Comparison of ENCODE assay signal across 8 cellular contexts in genomic region chr17:46770818-46771600, GRCh38. TPM values are rescaled to one million over a fixed set of nuclear protein-coding genes. Genes with fewer than 3 reads are reported as not detected.
A peak's percentile ranks its signal among the peaks of the same experiment; 100 is the strongest.
DNase-seq lines count a peak whose midpoint lies in the region; ATAC-seq, FAIRE-seq and TF ChIP-seq lines count a peak whose summit lies in the region.

No MANE protein-coding gene starts in this region.

- POLR2A ChIA-PET in activated CD4-positive, alpha-beta memory T cell treated with anti-CD3 and anti-CD28 coated beads, Interleukin-2, amount 10 ng/mL, durations not matched to agents 7 days and 5 days (lab: Charles Lee) = no interaction called here

- peak overlapping the region; percentile 17 for H3K4me3 Mint-ChIP-seq in activated CD4-positive, alpha-beta memory T cell treated with anti-CD3 and anti-CD28 coated beads, Interleukin-2, amount 10 ng/mL, durations not matched to agents 7 days and 5 days

- H3K9me3 Mint-ChIP-seq in activated CD4-positive, alpha-beta memory T cell treated with anti-CD3 and anti-CD28 coated beads, Interleukin-2, amount 10 ng/mL, durations not matched to agents 7 days and 5 days = no peaks in the 10 kb centered on the region

- H3K36me3 ChIP-seq in KOPT-K1 (ENCODE audit: insufficient read depth, low read length) (no peaks in the 10 kb centered on the region), pancreas (no peaks in the 10 kb centered on the region)

- CTCF ChIA-PET in activated CD4-positive, alpha-beta memory T cell treated with anti-CD3 and anti-CD28 coated beads, Interleukin-2, amount 10 ng/mL, durations not matched to agents 7 days and 5 days (lab: Charles Lee) = no interaction called here

- DNase-seq in NCI-H748 (lab: John Stamatoyannopoulos, UW; ENCODE audit: unreplicated experiment) (peak; percentile 44), NCI-H748 treated with DMSO at 0.1 percent for 48 hours (lab: John Stamatoyannopoulos, UW) (no peak), foreskin keratinocyte (no peak), pancreas (peak in 5 of 6 donors; percentile 26 to 76 (median 51)), hippocampal formation (lab: John Stamatoyannopoulos, UW) (no peak)
- no peak for DNase-seq in activated CD4-positive, alpha-beta memory T cell treated with anti-CD3 and anti-CD28 coated beads, Interleukin-2, amount 10 ng/mL, durations not matched to agents 7 days and 5 days

- H3K4me3 ChIP-seq in pancreas = peak overlapping the region; percentile 19 to 57 (median 42)

- H3K27ac ChIP-seq in KOPT-K1 (ENCODE audit: low read depth, low read length, poor library complexity, severe bottlenecking) = peak overlapping the region; percentile 58
- H3K27ac ChIP-seq in foreskin keratinocyte = peak overlapping the region; percentile 13
- no peak overlapping the region for H3K27ac ChIP-seq in pancreas

- H3K27me3 ChIP-seq in foreskin keratinocyte = no peaks in the 10 kb centered on the region
- no peaks in the 10 kb centered on the region for H3K27me3 ChIP-seq in pancreas

- WGBS in pancreas, 2 donors = 13 to 19% methylated on average over 47 to 79 of the region's 79 CpGs

- H3K4me1 Mint-ChIP-seq in activated CD4-positive, alpha-beta memory T cell treated with anti-CD3 and anti-CD28 coated beads, Interleukin-2, amount 10 ng/mL, durations not matched to agents 7 days and 5 days = peaks cover 18% of the 10 kb centered on the region

- no peak overlapping the region for H3K27ac Mint-ChIP-seq in activated CD4-positive, alpha-beta memory T cell treated with anti-CD3 and anti-CD28 coated beads, Interleukin-2, amount 10 ng/mL, durations not matched to agents 7 days and 5 days

- no peaks in the 10 kb centered on the region for H3K9me3 ChIP-seq in KOPT-K1 (ENCODE audit: insufficient read depth, low read length, poor library complexity, severe bottlenecking)
- H3K9me3 ChIP-seq in pancreas = no peaks in the 10 kb centered on the region

- ATAC-seq in foreskin keratinocyte (peak; percentile 52), pancreas (peak; percentile 52 to 68 (median 67)), HG02571 (IDR thresholded peaks at IDR 0.05; ENCODE audit: unreplicated experiment) (no peak)

- no peak for FAIRE-seq in pancreas (lab: Jason Lieb, UNC)

- H3K4me1 ChIP-seq in foreskin keratinocyte (peaks cover 3% of the 10 kb centered on the region), pancreas (no peaks in the 10 kb centered on the region)

- H3K27me3 Mint-ChIP-seq in activated CD4-positive, alpha-beta memory T cell treated with anti-CD3 and anti-CD28 coated beads, Interleukin-2, amount 10 ng/mL, durations not matched to agents 7 days and 5 days = peaks cover 42% of the 10 kb centered on the region

- intact Hi-C loops in pancreas (cut with DNase I) = no loop called here

- H3K36me3 Mint-ChIP-seq in activated CD4-positive, alpha-beta memory T cell treated with anti-CD3 and anti-CD28 coated beads, Interleukin-2, amount 10 ng/mL, durations not matched to agents 7 days and 5 days (ENCODE audit: low read depth) = no peaks in the 10 kb centered on the region

- TF ChIP-seq CTCF in foreskin keratinocyte (conservative IDR thresholded peaks at IDR 0.05) (peak; percentile 15), pancreas (IDR thresholded peaks at IDR 0.05) (no peak)

RNA-seq across cellular contexts. Expression of gene WNT3, which starts 47.5 kb away (rescaled TPM):
- total RNA-seq in activated CD4-positive, alpha-beta memory T cell treated with anti-CD3 and anti-CD28 coated beads, Interleukin-2, amount 10 ng/mL, durations not matched to agents 7 days and 5 days = not detected
- 1.2 and 1.3 TPM in 2 replicates for total RNA-seq in foreskin keratinocyte
- 0.87 and 0.99 TPM in 2 replicates for polyA plus RNA-seq in foreskin keratinocyte
- total RNA-seq in pancreas = under 1 TPM; 0.24 to 0.72 (median 0.38) TPM
- under 1 TPM; 0.31 to 0.42 TPM for polyA plus RNA-seq in pancreas

Comparison
In these comparisons a context has a peak if more than half of its experiments do, and no peak if none do; other contexts are left out.
1. DNase-seq: peak in NCI-H748 (single experiment) and pancreas (5 of 6); none in NCI-H748 treated with DMSO at 0.1 percent for 48 hours (single experiment), activated CD4-positive, alpha-beta memory T cell treated with anti-CD3 and anti-CD28 coated beads, Interleukin-2, amount 10 ng/mL, durations not matched to agents 7 days and 5 days (single experiment), foreskin keratinocyte (0 of 2) and hippocampal formation (0 of 2).
2. H3K27ac ChIP-seq: peak in KOPT-K1 (single experiment) and foreskin keratinocyte (single experiment); none in pancreas (0 of 4).